In the genomic region with DNA sequence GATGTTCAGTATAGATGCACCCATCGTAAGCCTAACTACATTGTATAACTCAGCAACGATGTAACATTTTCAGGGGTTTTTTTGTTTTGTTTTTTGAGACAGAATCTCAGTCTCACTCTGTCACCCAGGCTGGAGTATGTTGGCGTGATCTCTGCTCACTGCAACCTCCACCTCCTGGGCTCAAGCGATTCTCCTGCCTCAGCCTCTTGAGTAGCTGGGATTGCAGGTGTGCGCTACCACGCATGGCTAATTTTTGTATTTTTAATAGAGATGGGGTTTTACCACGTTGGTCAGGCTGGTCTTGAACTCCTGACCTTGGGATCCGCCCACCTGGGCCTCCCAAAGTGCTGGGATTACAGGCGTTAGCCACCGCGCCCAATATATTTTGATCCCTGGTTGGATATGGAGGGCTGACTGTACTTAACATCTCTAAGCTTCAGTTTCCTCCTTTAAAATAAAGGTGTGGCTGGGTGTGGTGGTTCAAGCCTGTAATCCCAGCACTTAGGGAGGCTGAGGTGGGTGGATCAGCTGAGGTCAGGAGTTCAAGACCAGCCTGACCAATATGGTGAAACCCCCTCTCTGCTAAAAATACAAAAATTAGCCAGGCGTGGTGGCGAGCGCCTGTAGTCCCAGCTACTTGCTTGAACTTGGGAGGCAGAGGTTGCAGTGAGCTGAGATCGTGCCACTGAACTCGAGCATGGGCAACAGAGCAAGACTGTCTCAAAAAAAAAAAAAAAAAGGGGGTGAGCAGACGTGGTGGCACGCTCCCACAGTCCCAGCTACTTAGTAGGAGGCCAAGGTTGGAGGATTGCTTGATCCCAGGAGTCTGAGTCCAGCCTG, we compare ENCODE assay signal across 1 cellular context. TPM values are rescaled to one million over a fixed set of nuclear protein-coding genes. Genes with fewer than 3 reads are reported as not detected.
"Had no signal": no experiment of that assay in that cellular context is flagged by ENCODE, and none has a peak within 500 bp of the region (broad histone marks: within the 10 kb centered on the region; RNA-seq: fewer than 3 reads in every experiment).

No MANE protein-coding gene starts in this region.

RNA-seq across cellular contexts. Expression of a gene that starts 42.0 kb away (rescaled TPM):
- total RNA-seq: bronchial epithelial cell had no signal
